Comparison of ENCODE assay signal across 12 cellular contexts in genomic region chr9:128005938-128006337, GRCh38. TPM values are rescaled to one million over a fixed set of nuclear protein-coding genes. Genes with fewer than 3 reads are reported as not detected.
DNase-seq lines count a peak whose midpoint lies in the region; ATAC-seq, FAIRE-seq and TF ChIP-seq lines count a peak whose summit lies in the region.
"Had no signal": no experiment of that assay in that cellular context is flagged by ENCODE, and none has a peak within 500 bp of the region (broad histone marks: within the 10 kb centered on the region; RNA-seq: fewer than 3 reads in every experiment).

No MANE protein-coding gene starts in this region.

- H3K4me2 ChIP-seq in A549 = peak overlapping the region; percentile 45

- peak in 1 of 2 experiments; percentile 45 for DNase-seq in A549 (ENCODE audit: low read depth in 1 of 2, low spot score in 1 of 2)
- peak; percentile 76 for DNase-seq in H54 (ENCODE audit: insufficient read length, low spot score)
- peak; percentile 90 for DNase-seq in mesenteric fat pad (ENCODE audit: low spot score)
- DNase-seq in SKM-1 (lab: John Stamatoyannopoulos, UW; ENCODE audit: unreplicated experiment) = no peak
- no peak for DNase-seq in superior temporal gyrus (ENCODE audit: extremely low spot score)
- DNase-seq in effector CD8-positive, alpha-beta T cell (lab: John Stamatoyannopoulos, UW) = no peak
- DNase-seq: hippocampal formation, NCI-H1930 had no signal

- H3K36me3 Mint-ChIP-seq in activated naive CD8-positive, alpha-beta T cell = peaks cover 3% of the 10 kb centered on the region
- H3K36me3 Mint-ChIP-seq: brain had no signal

- H3K4me3 Mint-ChIP-seq in activated naive CD8-positive, alpha-beta T cell = peak overlapping the region; percentile 57
- H3K4me3 Mint-ChIP-seq: brain had no signal

- no peak for TF ChIP-seq EP300 in A549 (IDR thresholded peaks at IDR 0.05)

- H3K27me3 Mint-ChIP-seq in activated naive CD8-positive, alpha-beta T cell = no peaks in the 10 kb centered on the region

- peaks cover 71% of the 10 kb centered on the region for H3K4me1 Mint-ChIP-seq in activated naive CD8-positive, alpha-beta T cell (ENCODE audit: low read depth)

- H3K9me3 ChIP-seq in A549 = peaks cover 6% of the 10 kb centered on the region; the same call in 2 of the 3 replicates
- H3K9me3 ChIP-seq: thoracic aorta had no signal

- CTCF ChIA-PET in A549 (lab: Yijun Ruan, JAX) = interaction anchor here (0.6 to 9.0 kb wide), 7 partner anchors 11 to 62 kb away, joined by 3 to 69 read pairs (median 3); no protein-coding TSS in a partner anchor

- H3K27ac ChIP-seq in A549 = peak overlapping the region; percentile 75 to 91
- H3K27ac ChIP-seq: thoracic aorta had no signal

- POLR2A ChIA-PET in A549 (lab: Yijun Ruan, JAX) = interaction anchor here (0.7 to 1.0 kb wide), 3 partner anchors 9 to 61 kb away, joined by 3 to 4 read pairs (median 3); partner anchors contain the start of gene NAIF1

- TF ChIP-seq CTCF in A549 (IDR thresholded peaks at IDR 0.05) = no peak

- peaks cover 54% of the 10 kb centered on the region for H3K4me1 ChIP-seq in A549

- FAIRE-seq in A549 (lab: Jason Lieb, UNC) (no peak), H54 (lab: Jason Lieb, UNC) (no peak)

- 22% methylated on average over 11 of the region's 11 CpGs for WGBS in A549 (ENCODE audit: missing lambda C conversion rate)

- TF ChIP-seq RAD21 in A549 (conservative IDR thresholded peaks at IDR 0.05 in 1 of 2, IDR thresholded peaks at IDR 0.05 in 1 of 2) = no peak

- peak overlapping the region; percentile 91 for H3K27ac Mint-ChIP-seq in activated naive CD8-positive, alpha-beta T cell

- TF ChIP-seq POLR2A in A549 (IDR thresholded peaks at IDR 0.05; ENCODE audit: low read length) (no peak), H54 (IDR thresholded peaks at IDR 0.05; ENCODE audit: low read depth, low read length) (no peak)

- no peaks in the 10 kb centered on the region for H3K9me3 Mint-ChIP-seq in activated naive CD8-positive, alpha-beta T cell (ENCODE audit: low read depth)

- H3K4me3 ChIP-seq in A549 = no peak overlapping the region
- H3K4me3 ChIP-seq: thoracic aorta had no signal

- peak in 1 of 2 experiments; percentile 31; a peak in 3 of 6 replicates for ATAC-seq in A549
- no peak for ATAC-seq in activated CD4-positive, CD25-positive, alpha-beta regulatory T cell treated with anti-CD3 and anti-CD28 coated beads, Interleukin-2, amount 50 U/mL, for 24 hours

TF ChIP-seq in A549, 52 proteins besides CTCF, POLR2A, EP300 and RAD21:
- TF ChIP-seq NR3C1 (IDR thresholded peaks at IDR 0.05) (no peak), CHD2 (IDR thresholded peaks at IDR 0.05; ENCODE audit: low read length, partially characterized antibody) (no peak), HDAC2 (IDR thresholded peaks at IDR 0.05) (no peak), BHLHE40 (IDR thresholded peaks at IDR 0.05; ENCODE audit: low read depth, low read length) (no peak), JUN (IDR thresholded peaks at IDR 0.05) (no peak), HOXA7 (CRISPR knock-in tag; IDR thresholded peaks at IDR 0.05) (no peak), RNF2 (IDR thresholded peaks at IDR 0.05; ENCODE audit: borderline replicate concordance, low read depth) (no peak), CBX8 (IDR thresholded peaks at IDR 0.05) (no peak), HOXB13 (CRISPR knock-in tag; IDR thresholded peaks at IDR 0.05; ENCODE audit: low read depth) (no peak), BCL3 (IDR thresholded peaks at IDR 0.05) (no peak), KDM1A (IDR thresholded peaks at IDR 0.05; ENCODE audit: low read depth) (no peak), ATOH8 (CRISPR knock-in tag; IDR thresholded peaks at IDR 0.05; ENCODE audit: low read depth) (no peak), HES2 (IDR thresholded peaks at IDR 0.05) (no peak), E2F6 (IDR thresholded peaks at IDR 0.05; ENCODE audit: borderline replicate concordance, low read depth) (no peak), PHF8 (IDR thresholded peaks at IDR 0.05; ENCODE audit: borderline replicate concordance, low read depth) (no peak), CBX2 (IDR thresholded peaks at IDR 0.05; ENCODE audit: borderline replicate concordance, low read depth) (no peak), REST (IDR thresholded peaks at IDR 0.05) (no peak), MAZ (IDR thresholded peaks at IDR 0.05; ENCODE audit: borderline replicate concordance, low read depth, low read length) (no peak)

RNA-seq across cellular contexts. Expression of gene EEIG1, which starts 25.1 kb away (rescaled TPM):
- polyA plus RNA-seq in A549 (2011; rRNA removed) (24.4 and 30.3 TPM in 2 replicates), A549 (2017; fragmentation: RNase III; extraction: RNeasy Plus Mini Kit Qiagen cat#74134 plus additional on column Dnase treatment) (24.1 to 33.0 TPM (median 31.5 TPM) in 3 replicates)
- polyA plus RNA-seq in A549 (2012; cell fraction: cytosol; rRNA removed) = 51.7 and 54.7 TPM in 2 replicates
- 83.0 and 94.5 TPM in 2 replicates for polyA plus RNA-seq in A549 (2012; cell fraction: nucleus; rRNA removed)
- polyA minus RNA-seq in A549 (2011; rRNA and poly(A)+ RNA removed) = 16.2 and 33.7 TPM in 2 replicates
- 12.8 TPM for total RNA-seq in mesenteric fat pad

Comparison
In these comparisons a context has a peak if more than half of its experiments do, and no peak if none do; other contexts are left out.
1. DNase-seq: peak in H54 (single experiment) and mesenteric fat pad (single experiment); none in SKM-1 (single experiment), superior temporal gyrus (single experiment) and effector CD8-positive, alpha-beta T cell (single experiment).